In the genomic region with DNA sequence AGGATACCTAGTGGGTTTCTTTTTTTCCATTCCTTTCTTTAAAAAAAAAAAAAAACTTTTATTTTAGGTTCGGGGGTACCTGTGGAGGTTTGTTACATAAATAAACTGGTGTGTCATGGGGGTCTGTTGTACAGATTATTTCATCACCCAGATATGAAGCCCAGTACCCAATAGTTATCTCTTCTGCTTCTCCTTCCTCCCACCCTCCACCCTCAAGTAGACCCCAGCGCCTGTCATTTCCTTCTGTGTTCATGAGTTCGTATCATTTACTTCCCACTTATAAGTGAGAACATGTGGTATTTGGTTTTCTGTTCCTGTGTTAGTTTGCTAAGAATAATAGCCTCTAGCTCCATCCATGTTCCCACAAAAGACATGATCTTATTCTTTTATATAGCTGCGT, we compare ENCODE assay signal across 17 cellular contexts.
A peak's percentile ranks its signal among the peaks of the same experiment; 100 is the strongest.
DNase-seq lines count a peak whose midpoint lies in the region; ATAC-seq, FAIRE-seq and TF ChIP-seq lines count a peak whose summit lies in the region.
"Had no signal": no experiment of that assay in that cellular context is flagged by ENCODE, and none has a peak within 500 bp of the region (broad histone marks: within the 10 kb centered on the region; RNA-seq: fewer than 3 reads in every experiment).

No MANE protein-coding gene starts in this region.

- H3K4me1 ChIP-seq in left ventricle myocardium inferior (peaks cover 83% of the 10 kb centered on the region), right atrium auricular region (peaks cover 0 to 48% of the 10 kb centered on the region in 2 donors), Karpas-422 (ENCODE audit: low read length) (peaks cover 47% of the 10 kb centered on the region), tibial nerve (peaks cover 0 to 30% (median 12%) of the 10 kb centered on the region in 4 donors), HepG2 (ENCODE audit: insufficient read depth, low read length) (peaks cover 54% of the 10 kb centered on the region)

- no peak for TF ChIP-seq CTCF in left ventricle myocardium inferior (IDR thresholded peaks at IDR 0.05; ENCODE audit: borderline replicate concordance)
- no peak for TF ChIP-seq CTCF in right atrium auricular region (IDR thresholded peaks at IDR 0.05)
- no peak for TF ChIP-seq CTCF in glutamatergic neuron (IDR thresholded peaks at IDR 0.05; ENCODE audit: partially characterized antibody, unreplicated experiment)
- TF ChIP-seq CTCF in tibial nerve (IDR thresholded peaks at IDR 0.05): no peak
- TF ChIP-seq CTCF in HepG2 (CRISPR knock-in tag; IDR thresholded peaks at IDR 0.05): no peak

- no peak for DNase-seq in left ventricle myocardium inferior
- no peak for DNase-seq in right atrium auricular region (ENCODE audit: low spot score)
- no peak for DNase-seq in Karpas-422
- DNase-seq in glutamatergic neuron: no peak
- no peak for DNase-seq in tibial nerve (ENCODE audit: low spot score in 2 of 2)
- no peak for DNase-seq in HepG2 (ENCODE audit: low spot score)
- no peak for DNase-seq in left colon
- DNase-seq: DMS79 treated with DMSO at 0.1 percent for 48 hours, NCI-H1092, NCI-H1436 treated with DMSO at 0.1 percent for 48 hours, NCI-H2029, NCI-H345, NCI-H524 treated with DMSO at 0.1 percent for 48 hours had no signal

- TF ChIP-seq RAD21 in HepG2 (CRISPR knock-in tag; IDR thresholded peaks at IDR 0.05): no peak

- in situ Hi-C loops in HepG2 (cut with HindIII; ENCODE audit: extremely low pct_ligation_motif_present, low pct_unique_long_range_greater_than_20kb): no loop called here

- H3K27ac ChIP-seq in left ventricle myocardium inferior (replicated peaks) (peak overlapping the region; percentile 88), right atrium auricular region (no peak overlapping the region), Karpas-422 (ENCODE audit: low read length) (peak overlapping the region; percentile 43), tibial nerve (no peak overlapping the region), HepG2 (ENCODE audit: extremely low read length, insufficient read depth, low read length) (no peak overlapping the region)
- H3K27ac ChIP-seq: C4-2B had no signal

- H4K20me1 ChIP-seq in Karpas-422 (ENCODE audit: insufficient read depth, low read depth, low read length): no peaks in the 10 kb centered on the region
- no peaks in the 10 kb centered on the region for H4K20me1 ChIP-seq in HepG2 (ENCODE audit: insufficient read depth, low read length)

- peaks cover 8% of the 10 kb centered on the region for H3K36me3 Mint-ChIP-seq in glutamatergic neuron (ENCODE audit: unreplicated experiment)

- no peak for FAIRE-seq in HepG2 (lab: Jason Lieb, UNC)
- FAIRE-seq: G401.6, K562 had no signal

- WGBS in tibial nerve, 2 donors: 69 to 78% methylated on average over 4 of the region's 4 CpGs
- WGBS in HepG2 (ENCODE audit: low lambda C conversion rate): 68% methylated on average over 4 of the region's 4 CpGs

- no peak for TF ChIP-seq POLR2A in tibial nerve (IDR thresholded peaks at IDR 0.05)
- TF ChIP-seq POLR2A in HepG2 (IDR thresholded peaks at IDR 0.05; ENCODE audit: insufficient read depth in 1 of 2, low read depth in 2 of 2, low read length in 2 of 2): no peak

- peak overlapping the region; percentile 77 for H3K27ac Mint-ChIP-seq in glutamatergic neuron (ENCODE audit: unreplicated experiment)

- no peak for ATAC-seq in HepG2
- no peak for ATAC-seq in left colon
- ATAC-seq: K562, Panc1 had no signal

- H3K36me3 ChIP-seq in left ventricle myocardium inferior (no peaks in the 10 kb centered on the region), right atrium auricular region (no peaks in the 10 kb centered on the region), Karpas-422 (ENCODE audit: insufficient read depth, low read length) (no peaks in the 10 kb centered on the region), tibial nerve (no peaks in the 10 kb centered on the region), HepG2 (replicated peaks in 1 of 2; ENCODE audit: control insufficient read depth in 1 of 2, insufficient read depth in 2 of 2, low read length in 2 of 2) (no peaks in the 10 kb centered on the region)

- no peaks in the 10 kb centered on the region for H3K79me2 ChIP-seq in Karpas-422 (ENCODE audit: low read length)
- no peaks in the 10 kb centered on the region for H3K79me2 ChIP-seq in HepG2 (ENCODE audit: insufficient read depth, low read length)

- POLR2A ChIA-PET in HepG2 (lab: Yijun Ruan, JAX): no interaction called here

- peaks cover 6% of the 10 kb centered on the region for H3K9me3 Mint-ChIP-seq in glutamatergic neuron (ENCODE audit: unreplicated experiment)

- H3K27me3 Mint-ChIP-seq in glutamatergic neuron (ENCODE audit: unreplicated experiment): peaks cover 11% of the 10 kb centered on the region

- H3K4me3 ChIP-seq in left ventricle myocardium inferior: no peak overlapping the region
- no peak overlapping the region for H3K4me3 ChIP-seq in right atrium auricular region
- no peak overlapping the region for H3K4me3 ChIP-seq in Karpas-422 (ENCODE audit: low read length)
- no peak overlapping the region for H3K4me3 ChIP-seq in tibial nerve
- no peak overlapping the region for H3K4me3 ChIP-seq in HepG2 (replicated peaks in 1 of 3; ENCODE audit: insufficient read depth in 1 of 3, low read depth in 2 of 3, low read length in 3 of 3)
- H3K4me3 ChIP-seq: K562 had no signal

- H3K4me2 ChIP-seq in Karpas-422 (ENCODE audit: low read depth, low read length, poor library complexity, severe bottlenecking) (peak overlapping the region; percentile 19), HepG2 (ENCODE audit: low read depth, low read length) (no peak overlapping the region)

- no peaks in the 10 kb centered on the region for H3K9me2 ChIP-seq in Karpas-422 (replicated peaks; ENCODE audit: insufficient read depth, low read length)

- no peak for TF ChIP-seq EP300 in tibial nerve (IDR thresholded peaks at IDR 0.05)
- no peak for TF ChIP-seq EP300 in HepG2 (IDR thresholded peaks at IDR 0.05; ENCODE audit: low read depth in 2 of 2, low read length in 2 of 2)
- TF ChIP-seq EP300 in HepG2 (CRISPR knock-in tag; IDR thresholded peaks at IDR 0.05; ENCODE audit: borderline replicate concordance): no peak

- H3K4me1 Mint-ChIP-seq in glutamatergic neuron (ENCODE audit: low read depth, unreplicated experiment): peaks cover 18% of the 10 kb centered on the region

- H3K27me3 ChIP-seq in left ventricle myocardium inferior (ENCODE audit: low read depth): no peaks in the 10 kb centered on the region
- H3K27me3 ChIP-seq in right atrium auricular region: no peaks in the 10 kb centered on the region
- no peaks in the 10 kb centered on the region for H3K27me3 ChIP-seq in Karpas-422 (ENCODE audit: low read length)
- H3K27me3 ChIP-seq in tibial nerve: no peaks in the 10 kb centered on the region
- H3K27me3 ChIP-seq in HepG2 (ENCODE audit: control insufficient read depth in 1 of 2, insufficient read depth in 2 of 2, low read length in 2 of 2): no peaks in the 10 kb centered on the region

- H3K9me3 ChIP-seq in left ventricle myocardium inferior (replicated peaks) (no peaks in the 10 kb centered on the region), right atrium auricular region (no peaks in the 10 kb centered on the region), Karpas-422 (ENCODE audit: low read length) (no peaks in the 10 kb centered on the region), tibial nerve (no peaks in the 10 kb centered on the region), HepG2 (ENCODE audit: low read length) (no peaks in the 10 kb centered on the region)

- intact Hi-C loops in left ventricle myocardium inferior (cut with micrococcal nuclease) (no loop called here), HepG2 (cut with micrococcal nuclease; ENCODE audit: unreplicated experiment) (no loop called here), left colon (cut with DNase I, micrococcal nuclease) (loop anchor here in 1 of 2 donors (10.0 kb wide), 1 partner anchor 183 kb away; no protein-coding TSS in a partner anchor)

- CTCF ChIA-PET in HepG2 (lab: Yijun Ruan, JAX; ENCODE audit: low intra/inter-chr PET ratio, low total read pairs): no interaction called here

- no TSS peak for BruUV-seq in HepG2 (replicated peaks; lab: Mats Ljungman, UMichigan)

- H3K4me3 Mint-ChIP-seq in glutamatergic neuron (ENCODE audit: unreplicated experiment): no peak overlapping the region

- H2AFZ ChIP-seq in Karpas-422 (ENCODE audit: low read length) (no peak overlapping the region), HepG2 (ENCODE audit: low read length) (no peak overlapping the region)

- H3K9ac ChIP-seq in Karpas-422 (ENCODE audit: low read length) (no peak overlapping the region), HepG2 (ENCODE audit: insufficient read depth, low read depth, low read length) (no peak overlapping the region)

TF ChIP-seq in HepG2, 621 proteins besides CTCF, POLR2A, EP300 and RAD21 (continues in another document):
- TF ChIP-seq SOX13 (IDR thresholded peaks at IDR 0.05) (no peak), SOX13 (CRISPR knock-in tag; conservative IDR thresholded peaks at IDR 0.05 in 1 of 2, IDR thresholded peaks at IDR 0.05 in 1 of 2) (no peak), ZNF614 (CRISPR knock-in tag; IDR thresholded peaks at IDR 0.05; ENCODE audit: borderline replicate concordance) (no peak), ZFP36L2 (CRISPR knock-in tag; IDR thresholded peaks at IDR 0.05) (no peak)
- TF ChIP-seq, protein P1, sequence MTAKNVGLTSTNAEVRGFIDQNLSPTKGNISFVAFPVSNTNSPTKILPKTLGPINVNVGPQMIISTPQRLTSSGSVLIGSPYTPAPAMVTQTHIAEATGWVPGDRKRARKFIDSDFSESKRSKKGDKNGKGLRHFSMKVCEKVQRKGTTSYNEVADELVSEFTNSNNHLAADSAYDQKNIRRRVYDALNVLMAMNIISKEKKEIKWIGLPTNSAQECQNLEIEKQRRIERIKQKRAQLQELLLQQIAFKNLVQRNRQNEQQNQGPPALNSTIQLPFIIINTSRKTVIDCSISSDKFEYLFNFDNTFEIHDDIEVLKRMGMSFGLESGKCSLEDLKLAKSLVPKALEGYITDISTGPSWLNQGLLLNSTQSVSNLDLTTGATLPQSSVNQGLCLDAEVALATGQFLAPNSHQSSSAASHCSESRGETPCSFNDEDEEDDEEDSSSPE (CRISPR knock-in tag; IDR thresholded peaks at IDR 0.05): no peak

Comparison
In these comparisons a context has a peak if more than half of its experiments do, and no peak if none do; other contexts are left out.
1. H3K27ac ChIP-seq: peak in left ventricle myocardium inferior (single experiment) and Karpas-422 (single experiment); none in right atrium auricular region (0 of 2), tibial nerve (0 of 4) and HepG2 (single experiment).